Comparison of ENCODE assay signal across 26 cellular contexts in genomic region chr7:39493929-39494328, GRCh38.
"Had no signal": no experiment of that assay in that cellular context is flagged by ENCODE, and none has a peak within 500 bp of the region (broad histone marks: within the 10 kb centered on the region; RNA-seq: fewer than 3 reads in every experiment).

No MANE protein-coding gene starts in this region.

- H3K4me3 Mint-ChIP-seq: activated CD4-positive, alpha-beta memory T cell treated with anti-CD3 and anti-CD28 coated beads, Interleukin-2, amount 10 ng/mL, durations not matched to agents 7 days and 5 days; activated CD4-positive, alpha-beta T cell treated with anti-CD3 and anti-CD28 coated beads for 36 hours; activated naive CD4-positive, alpha-beta T cell treated with anti-CD3 and anti-CD28 coated beads, Interleukin-2, amount 10 ng/mL, durations not matched to agents 7 days and 5 days; central memory CD8-positive, alpha-beta T cell; T-helper 17 cell had no signal

- H3K27ac ChIP-seq: ascending aorta, body of pancreas, Peyer's patch, SJSA1, VCaP had no signal

- H3K4me1 Mint-ChIP-seq: activated CD4-positive, alpha-beta T cell treated with anti-CD3 and anti-CD28 coated beads for 36 hours; activated naive CD4-positive, alpha-beta T cell treated with anti-CD3 and anti-CD28 coated beads, Interleukin-2, amount 10 ng/mL, durations not matched to agents 7 days and 5 days; central memory CD8-positive, alpha-beta T cell; T-helper 17 cell had no signal

- ATAC-seq: activated CD4-positive, alpha-beta T cell treated with anti-CD3 and anti-CD28 coated beads for 36 hours; body of pancreas; K562; T-helper 17 cell had no signal

- H3K9me3 Mint-ChIP-seq: activated CD4-positive, alpha-beta memory T cell treated with anti-CD3 and anti-CD28 coated beads, Interleukin-2, amount 10 ng/mL, durations not matched to agents 7 days and 5 days; activated naive CD4-positive, alpha-beta T cell treated with anti-CD3 and anti-CD28 coated beads, Interleukin-2, amount 10 ng/mL, durations not matched to agents 7 days and 5 days; activated T-helper 2 cell treated with anti-CD3 and anti-CD28 coated beads, Interferon-gamma antibody, Interleukin-2, Interleukin-4, amounts not matched to agents 10 μg/mL and 5 μg/mL and 100 μg/mL, durations not matched to agents 14 hours and 24 hours and 36 hours; central memory CD8-positive, alpha-beta T cell had no signal

- H3K27me3 ChIP-seq: ascending aorta, body of pancreas, Peyer's patch had no signal

- H3K27ac Mint-ChIP-seq: activated CD4-positive, alpha-beta memory T cell treated with anti-CD3 and anti-CD28 coated beads, Interleukin-2, amount 10 ng/mL, durations not matched to agents 7 days and 5 days; activated CD4-positive, alpha-beta T cell treated with anti-CD3 and anti-CD28 coated beads for 36 hours; activated naive CD4-positive, alpha-beta T cell treated with anti-CD3 and anti-CD28 coated beads, Interleukin-2, amount 10 ng/mL, durations not matched to agents 7 days and 5 days; activated T-helper 2 cell treated with anti-CD3 and anti-CD28 coated beads, Interferon-gamma antibody, Interleukin-2, Interleukin-4, amounts not matched to agents 10 μg/mL and 5 μg/mL and 100 μg/mL, durations not matched to agents 14 hours and 24 hours and 36 hours; T-helper 17 cell had no signal

- DNase-seq: activated CD4-positive, alpha-beta memory T cell treated with anti-CD3 and anti-CD28 coated beads, Interleukin-2, amount 10 ng/mL, durations not matched to agents 7 days and 5 days; activated CD4-positive, alpha-beta T cell treated with anti-CD3 and anti-CD28 coated beads for 36 hours; activated CD4-positive, alpha-beta T cell treated with anti-CD3 and anti-CD28 coated beads, Interleukin-2, amount 50 U/mL, for 1 hour; activated gamma-delta T cell treated with Interleukin-2 at 50 U/mL for 16 hours; activated naive CD4-positive, alpha-beta T cell treated with anti-CD3 and anti-CD28 coated beads, Interleukin-2, amount 10 ng/mL, durations not matched to agents 7 days and 5 days; activated T-cell treated with anti-CD3 and anti-CD28 coated beads for 4 hours; activated T-cell treated with anti-CD3 and anti-CD28 coated beads, Interleukin-2, amount 50 U/mL, for 48 hours; amniotic stem cell; body of pancreas; Karpas-422; MM.1S; NCI-H146; NCI-H187 treated with DMSO at 0.1 percent for 48 hours; NCI-H2081 treated with DMSO at 0.1 percent for 48 hours; NCI-H446 treated with DMSO at 0.1 percent for 48 hours; NCI-H526 treated with DMSO at 0.1 percent for 48 hours; Peyer's patch; SHP77; T-helper 17 cell; T-helper 9 cell had no signal

- H3K36me3 Mint-ChIP-seq: activated naive CD4-positive, alpha-beta T cell treated with anti-CD3 and anti-CD28 coated beads, Interleukin-2, amount 10 ng/mL, durations not matched to agents 7 days and 5 days had no signal

- H3K4me3 ChIP-seq: ascending aorta, body of pancreas, K562, Peyer's patch, SJSA1 had no signal
